In the genomic region with DNA sequence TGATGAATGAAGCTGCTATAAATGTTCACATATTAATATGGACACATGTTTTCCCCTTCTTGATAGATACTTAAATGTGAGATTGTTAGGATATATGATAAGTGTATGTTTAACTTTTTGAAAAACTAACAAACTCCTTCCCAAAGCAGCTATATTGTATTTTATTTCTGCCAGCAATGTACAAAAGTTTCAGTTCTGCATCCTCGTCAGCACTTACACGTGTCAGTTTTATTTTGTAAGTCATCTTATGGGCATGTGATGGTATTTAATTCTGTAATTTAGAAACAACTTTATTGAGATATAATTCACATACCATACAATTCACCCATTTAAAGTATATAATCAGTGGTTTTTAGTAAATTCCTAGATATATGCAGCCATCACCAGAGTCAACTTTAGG, we compare ENCODE assay signal across 18 cellular contexts. TPM values are rescaled to one million over a fixed set of nuclear protein-coding genes. Genes with fewer than 3 reads are reported as not detected.
DNase-seq lines count a peak whose midpoint lies in the region; ATAC-seq, FAIRE-seq and TF ChIP-seq lines count a peak whose summit lies in the region.
"Had no signal": no experiment of that assay in that cellular context is flagged by ENCODE, and none has a peak within 500 bp of the region (broad histone marks: within the 10 kb centered on the region; RNA-seq: fewer than 3 reads in every experiment).

No MANE protein-coding gene starts in this region.

- BruUV-seq in HepG2 (replicated peaks; lab: Mats Ljungman, UMichigan), result no TSS peak

- H3K9me3 Mint-ChIP-seq in dendritic cell treated with granulocyte-macrophage colony-stimulating factor and Interleukin-4, amounts not matched to agents 40 ng/mL and 50 ng/mL, for 4 days, result no peaks in the 10 kb centered on the region
- H3K9me3 Mint-ChIP-seq: H9 had no signal

- intact Hi-C loops in HepG2 (cut with micrococcal nuclease; ENCODE audit: unreplicated experiment), result loop anchor here (5.0 kb wide), 1 partner anchor 1677 kb away; no protein-coding TSS in a partner anchor
- intact Hi-C loops in right lobe of liver (cut with DNase I), result no loop called here
- intact Hi-C loops in dendritic cell treated with granulocyte-macrophage colony-stimulating factor and Interleukin-4, amounts not matched to agents 40 ng/mL and 50 ng/mL, for 4 days (cut with micrococcal nuclease), result no loop called here

- peaks cover 15% of the 10 kb centered on the region; the same call in 1 of the 2 replicates for H3K4me1 ChIP-seq in HepG2 (ENCODE audit: insufficient read depth, low read length)
- H3K4me1 ChIP-seq in right lobe of liver, result peaks cover 0 to 3% (median 0%) of the 10 kb centered on the region in 4 donors
- H3K4me1 ChIP-seq: BLaER1 had no signal

- no peak for TF ChIP-seq POLR2A in HepG2 (IDR thresholded peaks at IDR 0.05; ENCODE audit: insufficient read depth in 1 of 2, low read depth in 2 of 2, low read length in 2 of 2)
- no peak for TF ChIP-seq POLR2A in right lobe of liver (IDR thresholded peaks at IDR 0.05)

- H3K4me3 ChIP-seq in HepG2 (replicated peaks in 1 of 3; ENCODE audit: insufficient read depth in 1 of 3, low read depth in 2 of 3, low read length in 3 of 3) (no peak overlapping the region), right lobe of liver (no peak overlapping the region)
- H3K4me3 ChIP-seq: BLaER1 had no signal

- H3K9ac ChIP-seq in HepG2 (ENCODE audit: insufficient read depth, low read depth, low read length), result no peak overlapping the region
- H3K9ac ChIP-seq: BLaER1 had no signal

- TF ChIP-seq RAD21 in HepG2 (CRISPR knock-in tag; IDR thresholded peaks at IDR 0.05), result no peak

- POLR2A ChIA-PET in HepG2 (lab: Yijun Ruan, JAX), result no interaction called here

- H3K27ac ChIP-seq in HepG2 (ENCODE audit: extremely low read length, insufficient read depth, low read length) (no peak overlapping the region), right lobe of liver (no peak overlapping the region)
- H3K27ac ChIP-seq: BLaER1 had no signal

- no peak for TF ChIP-seq EP300 in HepG2 (IDR thresholded peaks at IDR 0.05; ENCODE audit: low read depth in 2 of 2, low read length in 2 of 2)
- no peak for TF ChIP-seq EP300 in HepG2 (CRISPR knock-in tag; IDR thresholded peaks at IDR 0.05; ENCODE audit: borderline replicate concordance)

- in situ Hi-C loops in HepG2 (cut with HindIII; ENCODE audit: extremely low pct_ligation_motif_present, low pct_unique_long_range_greater_than_20kb), result no loop called here

- TF ChIP-seq CTCF in HepG2 (CRISPR knock-in tag; IDR thresholded peaks at IDR 0.05), result no peak
- TF ChIP-seq CTCF in right lobe of liver (IDR thresholded peaks at IDR 0.05), result no peak

- H3K9me3 ChIP-seq in HepG2 (ENCODE audit: low read length) (no peaks in the 10 kb centered on the region), right lobe of liver (no peaks in the 10 kb centered on the region)
- H3K9me3 ChIP-seq: BLaER1 had no signal

- ATAC-seq in HepG2 (no peak), right lobe of liver (no peak), GM19397 (IDR thresholded peaks at IDR 0.05; ENCODE audit: unreplicated experiment) (no peak)

- H3K27me3 ChIP-seq in HepG2 (ENCODE audit: control insufficient read depth in 1 of 2, insufficient read depth in 2 of 2, low read length in 2 of 2) (no peaks in the 10 kb centered on the region), right lobe of liver (no peaks in the 10 kb centered on the region)
- H3K27me3 ChIP-seq: BLaER1 had no signal

- H3K36me3 ChIP-seq in HepG2 (replicated peaks in 1 of 2; ENCODE audit: control insufficient read depth in 1 of 2, insufficient read depth in 2 of 2, low read length in 2 of 2) (no peaks in the 10 kb centered on the region), right lobe of liver (no peaks in the 10 kb centered on the region)
- H3K36me3 ChIP-seq: BLaER1 had no signal

- WGBS in HepG2 (ENCODE audit: low lambda C conversion rate), result 97% methylated on average over 2 of the region's 2 CpGs
- 77% methylated on average over 2 of the region's 2 CpGs for WGBS in right lobe of liver (ENCODE audit: insufficient coverage, low coverage, low lambda C conversion rate, missing lambda C conversion rate)

- peaks cover 26% of the 10 kb centered on the region for H3K79me2 ChIP-seq in HepG2 (ENCODE audit: insufficient read depth, low read length)

- no peak overlapping the region for H2AFZ ChIP-seq in HepG2 (ENCODE audit: low read length)

- peak overlapping the region; percentile 64 for H3K27ac Mint-ChIP-seq in dendritic cell treated with granulocyte-macrophage colony-stimulating factor and Interleukin-4, amounts not matched to agents 40 ng/mL and 50 ng/mL, for 4 days
- H3K27ac Mint-ChIP-seq: CD4-positive, CD25-positive, alpha-beta regulatory T cell had no signal

- no peak overlapping the region for H3K4me3 Mint-ChIP-seq in dendritic cell treated with granulocyte-macrophage colony-stimulating factor and Interleukin-4, amounts not matched to agents 40 ng/mL and 50 ng/mL, for 4 days
- H3K4me3 Mint-ChIP-seq: CD4-positive, CD25-positive, alpha-beta regulatory T cell; H9 had no signal

- H4K20me1 ChIP-seq in HepG2 (ENCODE audit: insufficient read depth, low read length), result no peaks in the 10 kb centered on the region; the same call in 1 of the 2 replicates

- CTCF ChIA-PET in HepG2 (lab: Yijun Ruan, JAX; ENCODE audit: low intra/inter-chr PET ratio, low total read pairs), result no interaction called here

- no peaks in the 10 kb centered on the region for H3K36me3 Mint-ChIP-seq in dendritic cell treated with granulocyte-macrophage colony-stimulating factor and Interleukin-4, amounts not matched to agents 40 ng/mL and 50 ng/mL, for 4 days (ENCODE audit: low read depth)

- no peak for DNase-seq in HepG2 (ENCODE audit: low spot score)
- no peak for DNase-seq in right lobe of liver
- DNase-seq in MV-4-11 (lab: John Stamatoyannopoulos, UW), result peak; percentile 2
- no peak for DNase-seq in DMS79 treated with DMSO at 0.1 percent for 48 hours (lab: John Stamatoyannopoulos, UW)
- DNase-seq in stimulated activated CD8-positive, alpha-beta memory T cell treated with anti-CD3 and anti-CD28 coated beads, Interleukin-4, amount 100 ng/mL, for 48 hours, result no peak
- DNase-seq: 8988T; AML-193; Calu3; CD4-positive, CD25-positive, alpha-beta regulatory T cell; DMS 273 treated with DMSO at 0.1 percent for 48 hours; EL; GOT3; H9 had no signal

- H3K4me2 ChIP-seq in HepG2 (ENCODE audit: low read depth, low read length), result no peak overlapping the region
- H3K4me2 ChIP-seq: BLaER1 had no signal

- no peak for FAIRE-seq in HepG2 (lab: Jason Lieb, UNC)
- FAIRE-seq: G401.6, HTR-8/SVneo had no signal

- H3K4me1 Mint-ChIP-seq in dendritic cell treated with granulocyte-macrophage colony-stimulating factor and Interleukin-4, amounts not matched to agents 40 ng/mL and 50 ng/mL, for 4 days (ENCODE audit: low read depth), result peaks cover 23% of the 10 kb centered on the region

- H3K27me3 Mint-ChIP-seq in dendritic cell treated with granulocyte-macrophage colony-stimulating factor and Interleukin-4, amounts not matched to agents 40 ng/mL and 50 ng/mL, for 4 days, result no peaks in the 10 kb centered on the region
- H3K27me3 Mint-ChIP-seq: CD4-positive, CD25-positive, alpha-beta regulatory T cell had no signal

TF ChIP-seq in HepG2, 621 proteins besides CTCF, POLR2A, EP300 and RAD21:
- TF ChIP-seq ZNF253 (CRISPR knock-in tag; IDR thresholded peaks at IDR 0.05; ENCODE audit: borderline replicate concordance) (no peak), ZNF235 (CRISPR knock-in tag; IDR thresholded peaks at IDR 0.05; ENCODE audit: borderline replicate concordance) (no peak), ZNF7 (CRISPR knock-in tag; IDR thresholded peaks at IDR 0.05) (0 out of 2 replicates have a peak, but pooled peaks have one; percentile 58), ZNF17 (CRISPR knock-in tag; IDR thresholded peaks at IDR 0.05) (no peak), NR3C1 (CRISPR knock-in tag; IDR thresholded peaks at IDR 0.05) (no peak)

RNA-seq across cellular contexts. Expression of a gene that starts 31.5 kb away (rescaled TPM):
- total RNA-seq in HepG2 (2016; rRNA removed; fragmentation: Illumina TruSeq; extraction: Trizol), result 23.0 and 24.3 TPM in 2 replicates
- 4.9 and 6.3 TPM in 2 replicates for total RNA-seq in HepG2 (2016; cell fraction: cytosol; rRNA removed; fragmentation: Illumina TruSeq; extraction: Trizol; ENCODE audit: low read depth)
- total RNA-seq in HepG2 (2016; cell fraction: insoluble cytoplasmic fraction; rRNA removed; fragmentation: Illumina TruSeq; extraction: Trizol), result 22.0 and 23.7 TPM in 2 replicates
- 5.0 and 6.3 TPM in 2 replicates for total RNA-seq in HepG2 (2016; cell fraction: membrane; rRNA removed; fragmentation: Illumina TruSeq; extraction: Trizol)
- total RNA-seq in HepG2 (2016; cell fraction: nucleus; rRNA removed; fragmentation: Illumina TruSeq; extraction: Trizol), result 35.9 and 37.8 TPM in 2 replicates
- 17.2 and 19.2 TPM in 2 replicates for polyA plus RNA-seq in HepG2 (2011; rRNA removed)
- polyA plus RNA-seq in HepG2 (2011; cell fraction: cytosol; rRNA removed), result 13.6 and 17.3 TPM in 2 replicates
- polyA plus RNA-seq in HepG2 (2011; cell fraction: nucleus; rRNA removed), result 22.9 and 26.6 TPM in 2 replicates
- polyA plus RNA-seq in HepG2 (2012), result 12.4 and 13.7 TPM in 2 replicates
- 0.24 and 0.32 TPM in 2 replicates for polyA plus RNA-seq in HepG2 (2016; cell fraction: cytosol; fragmentation: Illumina TruSeq; extraction: Trizol; ENCODE audit: low read depth)
- 12.6 and 13.0 TPM in 2 replicates for polyA plus RNA-seq in HepG2 (2016; cell fraction: insoluble cytoplasmic fraction; fragmentation: Illumina TruSeq; extraction: Trizol; ENCODE audit: low read depth)
- polyA plus RNA-seq in HepG2 (2016; cell fraction: membrane; fragmentation: Illumina TruSeq; extraction: Trizol; ENCODE audit: low read depth), result 0.80 and 1.2 TPM in 2 replicates
- polyA plus RNA-seq in HepG2 (2016; cell fraction: nucleus; fragmentation: Illumina TruSeq; extraction: Trizol; ENCODE audit: insufficient read depth, low read depth), result 21.9 and 25.9 TPM in 2 replicates
- polyA minus RNA-seq in HepG2 (2011; rRNA and poly(A)+ RNA removed; ENCODE audit: low replicate concordance), result 24.7 and 32.1 TPM in 2 replicates
- polyA minus RNA-seq in HepG2 (2011; cell fraction: cytosol; rRNA and poly(A)+ RNA removed), result 18.1 and 20.7 TPM in 2 replicates
- 83.3 and 91.0 TPM in 2 replicates for polyA minus RNA-seq in HepG2 (2011; cell fraction: nucleus; rRNA and poly(A)+ RNA removed)
- 10 to 100 TPM; 22.1 to 32.1 (median 27.2) TPM for total RNA-seq in right lobe of liver
